ENCODE assay signal across 8 cellular contexts in genomic region chr16:2003827-2004641, GRCh38. TPM values are rescaled to one million over a fixed set of nuclear protein-coding genes. Genes with fewer than 3 reads are reported as not detected.
DNase-seq lines count a peak whose midpoint lies in the region; ATAC-seq and TF ChIP-seq lines count a peak whose summit lies in the region.

No MANE protein-coding gene starts in this region.

- TF ChIP-seq CTCF in GM20000 (IDR thresholded peaks at IDR 0.05; ENCODE audit: extremely low read depth, missing control alignments) (peak; percentile 98), RWPE2 (IDR thresholded peaks at IDR 0.05; ENCODE audit: poor library complexity, severe bottlenecking) (peak; percentile 82), foreskin fibroblast (IDR thresholded peaks at IDR 0.05; ENCODE audit: low read depth, low read length) (peak; percentile 97), neutrophil (IDR thresholded peaks at IDR 0.05) (peak; percentile 82)

- H3K4me3 ChIP-seq in MG63 (no peak overlapping the region), RWPE2 (ENCODE audit: severe bottlenecking) (no peak overlapping the region), foreskin fibroblast (ENCODE audit: low read depth in 1 of 2, low read length in 2 of 2) (no peak overlapping the region), neutrophil (ENCODE audit: low read depth in 1 of 2, low read length in 1 of 2) (peak overlapping the region in 1 of 2 experiments; percentile 39)

- no peaks in the 10 kb centered on the region for H3K27me3 ChIP-seq in MG63
- no peaks in the 10 kb centered on the region for H3K27me3 ChIP-seq in RWPE2 (ENCODE audit: insufficient read depth, poor library complexity, severe bottlenecking)
- peaks cover 6% of the 10 kb centered on the region for H3K27me3 ChIP-seq in neutrophil

- H3K27ac ChIP-seq in RWPE2 (ENCODE audit: poor library complexity, severe bottlenecking) (no peak overlapping the region), neutrophil (no peak overlapping the region)

- DNase-seq in Ammon's horn (ENCODE audit: low spot score) (peak; percentile 73), GM20000 (ENCODE audit: low spot score) (peak; percentile 96), MG63 (peak; percentile 86), RWPE2 (ENCODE audit: low spot score) (no peak), foreskin fibroblast (peak; percentile 81 to 93), superior temporal gyrus (ENCODE audit: extremely low spot score) (peak; percentile 78)
- peak; percentile 73 for DNase-seq in activated effector memory CD4-positive, alpha-beta T cell treated with Interleukin-2 at 50 U/mL for 16 hours

- H3K4me1 ChIP-seq in RWPE2 (ENCODE audit: insufficient read depth, poor library complexity, severe bottlenecking) (peaks cover 7% of the 10 kb centered on the region), neutrophil (ENCODE audit: control insufficient read depth in 1 of 2, insufficient read depth in 1 of 2, low read depth in 1 of 2, low read length in 1 of 2) (peaks cover 26 to 42% of the 10 kb centered on the region in 2 experiments)

- peak; percentile 41 for ATAC-seq in RWPE2 (ENCODE audit: low read depth)

- peaks cover 98% of the 10 kb centered on the region for H3K36me3 ChIP-seq in MG63
- peaks cover 79% of the 10 kb centered on the region for H3K36me3 ChIP-seq in RWPE2 (ENCODE audit: low read depth)
- H3K36me3 ChIP-seq in neutrophil: peaks cover 42% of the 10 kb centered on the region

- H3K9me3 ChIP-seq in MG63 (no peaks in the 10 kb centered on the region), RWPE2 (ENCODE audit: severe bottlenecking) (no peaks in the 10 kb centered on the region), neutrophil (no peaks in the 10 kb centered on the region)

RNA-seq across cellular contexts. Expression of gene ZNF598, which starts 5.6 kb away (rescaled TPM):
- 75.0 and 86.5 TPM in 2 replicates for total RNA-seq in MG63 (2014; rRNA removed; shearing (Covaris generic); ENCODE audit: low replicate concordance)

RNA-seq across cellular contexts. Expression of gene SYNGR3, which starts 14.3 kb away (rescaled TPM):
- 0.07 TPM in 1 of 2 replicates, not detected in the other for total RNA-seq in MG63 (2014; rRNA removed; shearing (Covaris generic); ENCODE audit: low replicate concordance)

RNA-seq across cellular contexts. Expression of gene NPW, which starts 15.6 kb away (rescaled TPM):
- total RNA-seq in MG63 (2014; rRNA removed; shearing (Covaris generic); ENCODE audit: low replicate concordance): not detected in 2 replicates

RNA-seq across cellular contexts. Expression of gene GFER, which starts 20.0 kb away (rescaled TPM):
- total RNA-seq in MG63 (2014; rRNA removed; shearing (Covaris generic); ENCODE audit: low replicate concordance): 39.9 and 64.5 TPM in 2 replicates

RNA-seq across cellular contexts. Expression of gene NHERF2, which starts 22.7 kb away (rescaled TPM):
- 15.9 and 19.0 TPM in 2 replicates for total RNA-seq in MG63 (2014; rRNA removed; shearing (Covaris generic); ENCODE audit: low replicate concordance)
